Comparison of ENCODE assay signal across 1 cellular context in genomic region chr19:40716655-40717324, GRCh38.
A peak's percentile ranks its signal among the peaks of the same experiment; 100 is the strongest.
TF ChIP-seq lines count a peak whose summit lies in the region.

Gene COQ8B, minus strand, starts transcription at chr19:40716886. Its CDS starts 2,254 bp downstream, at chr19:40714632.
Gene ITPKC, plus strand, starts transcription at chr19:40717112. Its CDS starts 24 bp downstream, at chr19:40717136.

TF ChIP-seq in A549, 52 proteins besides CTCF, POLR2A, EP300 and RAD21 (continued from another document):
- TF ChIP-seq ATOH8 (CRISPR knock-in tag; IDR thresholded peaks at IDR 0.05; ENCODE audit: low read depth) (no peak), CEBPB (IDR thresholded peaks at IDR 0.05) (0 out of 4 replicates have a peak, but pooled peaks of 1 of the 2 experiments have one; percentile 10), JUNB (IDR thresholded peaks at IDR 0.05) (no peak), ZC3H11A (IDR thresholded peaks at IDR 0.05) (peak; percentile 8; the same call in 1 of the 2 replicates), NFE2L2 (conservative IDR thresholded peaks at IDR 0.05; ENCODE audit: low read length) (no peak), ZNF302 (CRISPR knock-in tag; IDR thresholded peaks at IDR 0.05) (no peak), ZSCAN20 (CRISPR knock-in tag; IDR thresholded peaks at IDR 0.05) (no peak), FOSB (CRISPR knock-in tag; IDR thresholded peaks at IDR 0.05) (no peak), HEYL (CRISPR knock-in tag; IDR thresholded peaks at IDR 0.05) (no peak), RFX5 (IDR thresholded peaks at IDR 0.05) (peak; percentile 12), USF2 (IDR thresholded peaks at IDR 0.05) (no peak), CBX8 (IDR thresholded peaks at IDR 0.05) (no peak), BCL3 (IDR thresholded peaks at IDR 0.05) (peak; percentile 74; the same call in 2 of the 3 replicates), GATA3 (IDR thresholded peaks at IDR 0.05; ENCODE audit: borderline replicate concordance) (peak; percentile 60; the same call in 1 of the 2 replicates), ESRRA (IDR thresholded peaks at IDR 0.05; ENCODE audit: borderline replicate concordance, low read length) (no peak), RARB (CRISPR knock-in tag; IDR thresholded peaks at IDR 0.05) (no peak), PHF8 (IDR thresholded peaks at IDR 0.05; ENCODE audit: borderline replicate concordance, low read depth) (peak; percentile 46; the same call in 1 of the 2 replicates), RCOR1 (IDR thresholded peaks at IDR 0.05; ENCODE audit: low read depth, low read length) (peak; percentile 54; the same call in 1 of the 2 replicates), MAZ (IDR thresholded peaks at IDR 0.05; ENCODE audit: borderline replicate concordance, low read depth, low read length) (peak; percentile 96), HMGXB4 (CRISPR knock-in tag; IDR thresholded peaks at IDR 0.05; ENCODE audit: borderline replicate concordance) (no peak), RNF2 (IDR thresholded peaks at IDR 0.05; ENCODE audit: borderline replicate concordance, low read depth) (no peak), FOXS1 (CRISPR knock-in tag; IDR thresholded peaks at IDR 0.05) (no peak), HOXB5 (CRISPR knock-in tag; IDR thresholded peaks at IDR 0.05) (no peak; the same call in 1 of the 2 replicates), MAFK (IDR thresholded peaks at IDR 0.05; ENCODE audit: partially characterized antibody) (no peak), SMC3 (IDR thresholded peaks at IDR 0.05) (peak; percentile 24; the same call in 1 of the 3 replicates), HOXA7 (CRISPR knock-in tag; IDR thresholded peaks at IDR 0.05) (no peak), ELK1 (IDR thresholded peaks at IDR 0.05; ENCODE audit: low read depth, low read length) (no peak), E2F6 (IDR thresholded peaks at IDR 0.05; ENCODE audit: borderline replicate concordance, low read depth) (no peak; the same call in none of the 2 replicates), FOSL2 (IDR thresholded peaks at IDR 0.05) (no peak), FOSL2 (CRISPR knock-in tag; IDR thresholded peaks at IDR 0.05) (peak; percentile 35; the same call in 1 of the 2 replicates), PBX3 (IDR thresholded peaks at IDR 0.05) (peak; percentile 81)
TF ChIP-seq in A549: peak in this region for 16.
